34 cellular contexts compared by ENCODE assay signal in genomic region chr10:58389024-58389423, GRCh38.
"Had no signal": no experiment of that assay in that cellular context is flagged by ENCODE, and none has a peak within 500 bp of the region (broad histone marks: within the 10 kb centered on the region; RNA-seq: fewer than 3 reads in every experiment).

No MANE protein-coding gene starts in this region.

- H3K27me3 ChIP-seq: left lung, pancreas, sigmoid colon, spleen, stomach, testis, thyroid gland, transverse colon, upper lobe of right lung, uterus had no signal

- DNase-seq: hypothalamus; immature natural killer cell; kidney; left colon; left lung; lower lobe of right lung; mammary epithelial cell; mesendoderm; naive B cell; nucleus accumbens; pancreas; posterior cingulate gyrus; retina; right cardiac atrium; sigmoid colon; small intestine; spleen; stimulated activated CD4-positive, alpha-beta T cell treated with anti-CD3 and anti-CD28 coated beads, Interleukin-1b, Interleukin-23, amount 100 ng/mL, for 48 hours; stimulated activated CD4-positive, alpha-beta T cell treated with anti-CD3 and anti-CD28 coated beads, Interleukin-2, amount 100 ng/mL, for 48 hours; stimulated activated CD4-positive, alpha-beta T cell treated with anti-CD3 and anti-CD28 coated beads, Interleukin-4, amount 100 ng/mL, for 4 hours; stimulated activated CD8-positive, alpha-beta memory T cell treated with anti-CD3 and anti-CD28 coated beads, Interleukin-4, amount 100 ng/mL, for 48 hours; stimulated activated naive B cell treated with anti-CD40 and anti-IgM and Interleukin-4, amounts not matched to agents 10 μg/mL and 1 μg/mL and 100 μg/mL, for 72 hours; stimulated activated naive CD8-positive, alpha-beta T cell treated with anti-CD3 and anti-CD28 coated beads, Interleukin-15, Interleukin-2, amounts not matched to agents 100 U/mL and 50 U/mL, for 24 hours; stomach; testis; thyroid gland; transverse colon; upper lobe of right lung; uterus had no signal

- H3K27ac ChIP-seq: left lung, lower lobe of right lung, pancreas, prostate gland, sigmoid colon, spleen, stomach, testis, thyroid gland, transverse colon, upper lobe of right lung, uterus had no signal

- H3K9me3 Mint-ChIP-seq: immature natural killer cell; mesothelial cell of epicardium; naive B cell; natural killer cell treated with Interleukin-12 subunit alpha and Interleukin-12 subunit beta and Interleukin-15 and Interleukin-18, amount 100 ng/mL, for 72 hours; neural crest cell; stimulated activated naive B cell treated with anti-CD40 and anti-IgM and Interleukin-4, amounts not matched to agents 10 μg/mL and 1 μg/mL and 100 μg/mL, for 72 hours had no signal

- ATAC-seq: left colon; left lung; lower lobe of right lung; natural killer cell treated with Interleukin-12 subunit alpha and Interleukin-12 subunit beta and Interleukin-15 and Interleukin-18, amount 100 ng/mL, for 72 hours; pancreas; right cardiac atrium; stimulated activated naive B cell treated with anti-CD40 and anti-IgM and Interleukin-4, amounts not matched to agents 10 μg/mL and 1 μg/mL and 100 μg/mL, for 72 hours; stimulated activated naive CD8-positive, alpha-beta T cell treated with anti-CD3 and anti-CD28 coated beads, Interleukin-15, Interleukin-2, amounts not matched to agents 100 U/mL and 50 U/mL, for 24 hours; upper lobe of right lung had no signal

- H3K4me1 ChIP-seq: prostate gland, uterus had no signal

- H3K27me3 Mint-ChIP-seq: naive B cell; natural killer cell treated with Interleukin-12 subunit alpha and Interleukin-12 subunit beta and Interleukin-15 and Interleukin-18, amount 100 ng/mL, for 72 hours; stimulated activated naive B cell treated with anti-CD40 and anti-IgM and Interleukin-4, amounts not matched to agents 10 μg/mL and 1 μg/mL and 100 μg/mL, for 72 hours had no signal

- H3K4me3 Mint-ChIP-seq: immature natural killer cell; mesothelial cell of epicardium; natural killer cell treated with Interleukin-12 subunit alpha and Interleukin-12 subunit beta and Interleukin-15 and Interleukin-18, amount 100 ng/mL, for 72 hours; stimulated activated naive B cell treated with anti-CD40 and anti-IgM and Interleukin-4, amounts not matched to agents 10 μg/mL and 1 μg/mL and 100 μg/mL, for 72 hours had no signal

- H3K27ac Mint-ChIP-seq: mesothelial cell of epicardium had no signal

- H3K36me3 ChIP-seq: prostate gland, uterus had no signal

- H3K4me3 ChIP-seq: left lung, lower lobe of right lung, pancreas, prostate gland, sigmoid colon, spleen, stomach, testis, thyroid gland, transverse colon, upper lobe of right lung, uterus had no signal

- FAIRE-seq: islet of Langerhans, kidney, pancreas, small intestine had no signal

- H3K9me3 ChIP-seq: left lung, lower lobe of right lung, pancreas, prostate gland, sigmoid colon, spleen, stomach, testis, thyroid gland, transverse colon, upper lobe of right lung, uterus had no signal
